2 cellular contexts compared by ENCODE assay signal in the genomic region with DNA sequence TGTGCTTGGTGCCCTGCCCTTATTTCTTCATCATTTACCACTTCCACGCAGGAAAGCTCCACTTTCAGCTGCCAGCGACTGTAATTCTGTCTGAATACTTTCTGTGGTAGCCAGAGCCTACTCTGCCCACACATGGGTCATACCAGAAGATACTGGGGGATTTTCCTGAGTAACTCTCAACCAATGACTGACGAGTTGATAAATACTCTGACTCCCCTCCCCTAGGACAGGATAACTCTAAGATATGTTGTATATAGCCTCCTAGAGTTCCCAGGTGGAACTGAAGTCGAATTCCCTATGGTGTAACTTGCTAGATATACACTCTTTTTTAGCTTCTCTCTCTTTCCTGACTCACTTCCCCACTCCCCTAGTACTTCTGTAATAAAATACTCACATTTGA.
TF ChIP-seq lines count a peak whose summit lies in the region.

No MANE protein-coding gene starts in this region.

TF ChIP-seq in A549, 52 proteins besides CTCF, POLR2A, EP300 and RAD21:
- no peak for TF ChIP-seq NR3C1 (IDR thresholded peaks at IDR 0.05)
- TF ChIP-seq, protein P1, sequence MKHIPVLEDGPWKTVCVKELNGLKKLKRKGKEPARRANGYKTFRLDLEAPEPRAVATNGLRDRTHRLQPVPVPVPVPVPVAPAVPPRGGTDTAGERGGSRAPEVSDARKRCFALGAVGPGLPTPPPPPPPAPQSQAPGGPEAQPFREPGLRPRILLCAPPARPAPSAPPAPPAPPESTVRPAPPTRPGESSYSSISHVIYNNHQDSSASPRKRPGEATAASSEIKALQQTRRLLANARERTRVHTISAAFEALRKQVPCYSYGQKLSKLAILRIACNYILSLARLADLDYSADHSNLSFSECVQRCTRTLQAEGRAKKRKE (CRISPR knock-in tag; IDR thresholded peaks at IDR 0.05; ENCODE audit: low read depth): no peak
- TF ChIP-seq, protein P2, sequence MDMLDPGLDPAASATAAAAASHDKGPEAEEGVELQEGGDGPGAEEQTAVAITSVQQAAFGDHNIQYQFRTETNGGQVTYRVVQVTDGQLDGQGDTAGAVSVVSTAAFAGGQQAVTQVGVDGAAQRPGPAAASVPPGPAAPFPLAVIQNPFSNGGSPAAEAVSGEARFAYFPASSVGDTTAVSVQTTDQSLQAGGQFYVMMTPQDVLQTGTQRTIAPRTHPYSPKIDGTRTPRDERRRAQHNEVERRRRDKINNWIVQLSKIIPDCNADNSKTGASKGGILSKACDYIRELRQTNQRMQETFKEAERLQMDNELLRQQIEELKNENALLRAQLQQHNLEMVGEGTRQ (IDR thresholded peaks at IDR 0.05): no peak
- no peak for TF ChIP-seq MYC (IDR thresholded peaks at IDR 0.05; ENCODE audit: borderline replicate concordance, low read length)

TF ChIP-seq in H1, 55 proteins besides CTCF, POLR2A, EP300 and RAD21:
- TF ChIP-seq POU5F1 (IDR thresholded peaks at IDR 0.05; ENCODE audit: low read depth, low read length) (no peak), BCL11A (IDR thresholded peaks at IDR 0.05; ENCODE audit: low read depth in 2 of 2, low read length in 2 of 2) (no peak), RNF2 (IDR thresholded peaks at IDR 0.05; ENCODE audit: borderline replicate concordance, low read depth, low read length, missing control alignments, poor library complexity, severe bottlenecking) (no peak), HDAC6 (IDR thresholded peaks at IDR 0.05; ENCODE audit: low read depth, low read length) (no peak), YY1 (IDR thresholded peaks at IDR 0.05; ENCODE audit: low read depth, low read length) (no peak), TCF12 (IDR thresholded peaks at IDR 0.05; ENCODE audit: low read depth, low read length) (no peak), BACH1 (IDR thresholded peaks at IDR 0.05; ENCODE audit: low read length) (no peak), JUN (IDR thresholded peaks at IDR 0.05; ENCODE audit: low read depth, low read length) (no peak), BRCA1 (IDR thresholded peaks at IDR 0.05; ENCODE audit: low read depth, low read length) (no peak), EGR1 (IDR thresholded peaks at IDR 0.05; ENCODE audit: borderline replicate concordance, low read depth, low read length) (no peak), CEBPB (IDR thresholded peaks at IDR 0.05; ENCODE audit: low read depth, low read length) (no peak), TAF7 (optimal IDR thresholded peaks at IDR 0.05; ENCODE audit: borderline replicate concordance, low read depth, low read length) (no peak), NRF1 (IDR thresholded peaks at IDR 0.05; ENCODE audit: low read depth, low read length) (no peak)
- TF ChIP-seq, protein P3, sequence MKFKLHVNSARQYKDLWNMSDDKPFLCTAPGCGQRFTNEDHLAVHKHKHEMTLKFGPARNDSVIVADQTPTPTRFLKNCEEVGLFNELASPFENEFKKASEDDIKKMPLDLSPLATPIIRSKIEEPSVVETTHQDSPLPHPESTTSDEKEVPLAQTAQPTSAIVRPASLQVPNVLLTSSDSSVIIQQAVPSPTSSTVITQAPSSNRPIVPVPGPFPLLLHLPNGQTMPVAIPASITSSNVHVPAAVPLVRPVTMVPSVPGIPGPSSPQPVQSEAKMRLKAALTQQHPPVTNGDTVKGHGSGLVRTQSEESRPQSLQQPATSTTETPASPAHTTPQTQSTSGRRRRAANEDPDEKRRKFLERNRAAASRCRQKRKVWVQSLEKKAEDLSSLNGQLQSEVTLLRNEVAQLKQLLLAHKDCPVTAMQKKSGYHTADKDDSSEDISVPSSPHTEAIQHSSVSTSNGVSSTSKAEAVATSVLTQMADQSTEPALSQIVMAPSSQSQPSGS (IDR thresholded peaks at IDR 0.05; ENCODE audit: low read length): no peak
- TF ChIP-seq, protein P4, sequence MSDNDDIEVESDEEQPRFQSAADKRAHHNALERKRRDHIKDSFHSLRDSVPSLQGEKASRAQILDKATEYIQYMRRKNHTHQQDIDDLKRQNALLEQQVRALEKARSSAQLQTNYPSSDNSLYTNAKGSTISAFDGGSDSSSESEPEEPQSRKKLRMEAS (IDR thresholded peaks at IDR 0.05): no peak
